21 cellular contexts compared by ENCODE assay signal in genomic region chr6:158625881-158626305, GRCh38. TPM values are rescaled to one million over a fixed set of nuclear protein-coding genes. Genes with fewer than 3 reads are reported as not detected.
A peak's percentile ranks its signal among the peaks of the same experiment; 100 is the strongest.
DNase-seq lines count a peak whose midpoint lies in the region; ATAC-seq and TF ChIP-seq lines count a peak whose summit lies in the region.
"Had no signal": no experiment of that assay in that cellular context is flagged by ENCODE, and none has a peak within 500 bp of the region (broad histone marks: within the 10 kb centered on the region; RNA-seq: fewer than 3 reads in every experiment).

No MANE protein-coding gene starts in this region.

- no peak overlapping the region for H3K4me3 Mint-ChIP-seq in activated T-cell treated with anti-CD3 and anti-CD28 coated beads, Interleukin-2, amount 50 U/mL, for 4 hours
- H3K4me3 Mint-ChIP-seq in endodermal cell = no peak overlapping the region
- H3K4me3 Mint-ChIP-seq: memory B cell, naive B cell had no signal

- H3K9me3 Mint-ChIP-seq in activated T-cell treated with anti-CD3 and anti-CD28 coated beads, Interleukin-2, amount 50 U/mL, for 4 hours = no peaks in the 10 kb centered on the region
- peaks cover 2% of the 10 kb centered on the region for H3K9me3 Mint-ChIP-seq in endodermal cell
- H3K9me3 Mint-ChIP-seq: memory B cell, naive B cell had no signal

- H3K4me1 Mint-ChIP-seq in activated T-cell treated with anti-CD3 and anti-CD28 coated beads, Interleukin-2, amount 50 U/mL, for 4 hours (ENCODE audit: low read depth) = peaks cover 13% of the 10 kb centered on the region
- H3K4me1 Mint-ChIP-seq in endodermal cell = peaks cover 8% of the 10 kb centered on the region

- ATAC-seq in activated T-cell treated with anti-CD3 and anti-CD28 coated beads, Interleukin-2, amount 50 U/mL, for 4 hours = no peak
- ATAC-seq in RWPE2 (ENCODE audit: low read depth) = no peak
- ATAC-seq in sciatic nerve = peak; percentile 44
- ATAC-seq: psoas muscle had no signal

- H3K4me3 ChIP-seq in RWPE2 (ENCODE audit: severe bottlenecking) (no peak overlapping the region), endodermal cell (ENCODE audit: low read length) (no peak overlapping the region), tibial nerve (no peak overlapping the region)
- H3K4me3 ChIP-seq: psoas muscle, spleen, transverse colon had no signal

- no peak for TF ChIP-seq POLR2A in tibial nerve (IDR thresholded peaks at IDR 0.05)

- H3K4me1 ChIP-seq in RWPE2 (ENCODE audit: insufficient read depth, poor library complexity, severe bottlenecking) (no peaks in the 10 kb centered on the region), endodermal cell (ENCODE audit: control insufficient read depth, insufficient read depth, low read length) (no peaks in the 10 kb centered on the region), tibial nerve (peaks cover 0 to 5% (median 0%) of the 10 kb centered on the region in 4 donors)

- peaks cover 55% of the 10 kb centered on the region for H3K36me3 ChIP-seq in RWPE2 (ENCODE audit: low read depth)
- H3K36me3 ChIP-seq in endodermal cell (ENCODE audit: control insufficient read depth, insufficient read depth, low read length) = peaks cover 70% of the 10 kb centered on the region
- peaks cover 0 to 82% (median 2%) of the 10 kb centered on the region in 3 donors for H3K36me3 ChIP-seq in tibial nerve

- no peaks in the 10 kb centered on the region for H3K27me3 Mint-ChIP-seq in activated T-cell treated with anti-CD3 and anti-CD28 coated beads, Interleukin-2, amount 50 U/mL, for 4 hours (ENCODE audit: low read depth)
- H3K27me3 Mint-ChIP-seq in endodermal cell (ENCODE audit: insufficient read depth) = no peaks in the 10 kb centered on the region
- H3K27me3 Mint-ChIP-seq: memory B cell, naive B cell had no signal

- WGBS in endodermal cell (ENCODE audit: insufficient coverage in 1 of 2, insufficient read length in 1 of 2), 2 experiments = 94 to 96% methylated on average over 10 to 15 of the region's 15 CpGs
- 77 to 82% methylated on average over 13 to 14 of the region's 15 CpGs for WGBS in tibial nerve, 2 donors

- H3K9me3 ChIP-seq in RWPE2 (ENCODE audit: severe bottlenecking) (no peaks in the 10 kb centered on the region), endodermal cell (ENCODE audit: control insufficient read depth, low read length) (no peaks in the 10 kb centered on the region), tibial nerve (no peaks in the 10 kb centered on the region)
- H3K9me3 ChIP-seq: psoas muscle, spleen, transverse colon had no signal

- H3K36me3 Mint-ChIP-seq in activated T-cell treated with anti-CD3 and anti-CD28 coated beads, Interleukin-2, amount 50 U/mL, for 4 hours (ENCODE audit: insufficient read depth) = peaks cover 42% of the 10 kb centered on the region
- H3K36me3 Mint-ChIP-seq in endodermal cell (ENCODE audit: low read depth) = peaks cover 65% of the 10 kb centered on the region

- H3K27ac ChIP-seq in RWPE2 (ENCODE audit: poor library complexity, severe bottlenecking) (no peak overlapping the region), endodermal cell (ENCODE audit: low read depth, low read length) (no peak overlapping the region), tibial nerve (peak overlapping the region in 1 of 4 donors; percentile 67)
- H3K27ac ChIP-seq: transverse colon had no signal

- TF ChIP-seq CTCF in RWPE2 (IDR thresholded peaks at IDR 0.05; ENCODE audit: poor library complexity, severe bottlenecking) (no peak), endodermal cell (conservative IDR thresholded peaks at IDR 0.05) (no peak), tibial nerve (IDR thresholded peaks at IDR 0.05) (no peak)

- no peak overlapping the region for H3K9ac ChIP-seq in endodermal cell (ENCODE audit: extremely low read depth, low read length, poor library complexity, severe bottlenecking)

- H3K27ac Mint-ChIP-seq in endodermal cell = peak overlapping the region; percentile 30

- peak in 1 of 2 donors; percentile 30 for TF ChIP-seq EP300 in tibial nerve (IDR thresholded peaks at IDR 0.05)

- peak; percentile 4 for DNase-seq in activated T-cell treated with anti-CD3 and anti-CD28 coated beads, Interleukin-2, amount 50 U/mL, for 1 hour
- DNase-seq in activated T-cell treated with anti-CD3 and anti-CD28 coated beads, Interleukin-2, amount 50 U/mL, for 4 hours = no peak
- DNase-seq in RWPE2 (ENCODE audit: low spot score) (peak; percentile 40), endodermal cell (no peak), sciatic nerve (ENCODE audit: low spot score) (no peak), tibial nerve (ENCODE audit: low spot score in 2 of 2) (no peak), medulla oblongata (ENCODE audit: extremely low spot score) (no peak), HUDEP-2 (lab: John Stamatoyannopoulos, UW; ENCODE audit: unreplicated experiment in 76 of 76) (no peak)
- DNase-seq: activated CD4-positive, alpha-beta T cell treated with anti-CD3 and anti-CD28 coated beads for 1 hour; amygdala; cerebellar nuclear complex; DMS153; naive B cell; NCI-H1105 treated with DMSO at 0.1 percent for 48 hours; NCI-H2171; NCI-H69; OCI-M1; psoas muscle; spleen; transverse colon had no signal

- intact Hi-C loops in sciatic nerve (cut with DNase I) = no loop called here

- no peaks in the 10 kb centered on the region for H3K27me3 ChIP-seq in RWPE2 (ENCODE audit: insufficient read depth, poor library complexity, severe bottlenecking)
- no peaks in the 10 kb centered on the region for H3K27me3 ChIP-seq in endodermal cell (ENCODE audit: control insufficient read depth, insufficient read depth, low read length, poor library complexity, severe bottlenecking)
- H3K27me3 ChIP-seq in tibial nerve = no peaks in the 10 kb centered on the region
- H3K27me3 ChIP-seq: spleen, transverse colon had no signal

RNA-seq across cellular contexts. Expression of gene DYNLT1, which starts 18.6 kb away (rescaled TPM):
- 10 to 100 TPM; 57.5 to 67.1 (median 64.9) TPM for total RNA-seq in activated T-cell treated with anti-CD3 and anti-CD28 coated beads, Interleukin-2, amount 50 U/mL, for 4 hours
- total RNA-seq in endodermal cell (100 to 1,000 TPM; 112 to 148 TPM), sciatic nerve (58.6 TPM), tibial nerve (10 to 100 TPM; 36.6 to 80.0 (median 49.1) TPM)
- 172 TPM for polyA plus RNA-seq in endodermal cell (2013, experiment 1 of 2)
- 168 TPM for polyA plus RNA-seq in endodermal cell (2013, experiment 2 of 2)

RNA-seq across cellular contexts. Expression of gene SYTL3, which starts 24.0 kb away (rescaled TPM):
- 10 to 100 TPM; 33.6 to 72.6 (median 38.5) TPM for total RNA-seq in activated T-cell treated with anti-CD3 and anti-CD28 coated beads, Interleukin-2, amount 50 U/mL, for 4 hours
- total RNA-seq in endodermal cell = under 1 TPM; 0.58 to 0.79 TPM
- polyA plus RNA-seq in endodermal cell (2013, experiment 1 of 2) = 0.46 TPM
- polyA plus RNA-seq in endodermal cell (2013, experiment 2 of 2) = 0.50 TPM
- 2.5 TPM for total RNA-seq in sciatic nerve
- total RNA-seq in tibial nerve = 1 to 10 TPM; 1.3 to 6.7 (median 3.6) TPM

Comparison
In these comparisons a context has a peak if more than half of its experiments do, and no peak if none do; other contexts are left out.
1. DNase-seq: peak in activated T-cell treated with anti-CD3 and anti-CD28 coated beads, Interleukin-2, amount 50 U/mL, for 1 hour (single experiment) and RWPE2 (single experiment); none in activated T-cell treated with anti-CD3 and anti-CD28 coated beads, Interleukin-2, amount 50 U/mL, for 4 hours (single experiment), endodermal cell (single experiment), sciatic nerve (single experiment), tibial nerve (0 of 2), medulla oblongata (single experiment) and HUDEP-2 (0 of 76).